In the genomic region with DNA sequence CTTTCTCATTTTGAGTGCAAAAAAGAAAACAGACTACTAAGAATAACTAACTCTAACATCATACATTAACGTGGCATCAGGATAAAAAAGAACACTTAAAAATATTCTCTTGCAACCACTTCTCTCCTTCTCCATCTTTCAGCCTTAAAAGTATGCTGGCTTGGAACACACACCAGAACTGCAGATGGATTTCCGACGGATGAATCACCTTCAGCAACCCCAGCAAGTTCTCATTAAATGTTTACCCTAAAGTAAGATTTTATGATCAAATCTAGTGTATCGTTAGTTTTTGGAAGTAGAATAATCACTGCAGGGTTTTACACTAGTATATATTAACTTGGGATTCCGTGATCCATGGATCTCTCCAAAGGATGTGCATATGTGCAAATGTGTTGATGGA, we compare ENCODE assay signal across 9 cellular contexts. TPM values are rescaled to one million over a fixed set of nuclear protein-coding genes. Genes with fewer than 3 reads are reported as not detected.
A peak's percentile ranks its signal among the peaks of the same experiment; 100 is the strongest.
DNase-seq lines count a peak whose midpoint lies in the region; ATAC-seq and TF ChIP-seq lines count a peak whose summit lies in the region.
"Had no signal": no experiment of that assay in that cellular context is flagged by ENCODE, and none has a peak within 500 bp of the region (broad histone marks: within the 10 kb centered on the region; RNA-seq: fewer than 3 reads in every experiment).

No MANE protein-coding gene starts in this region.

- H3K9me3 ChIP-seq in Panc1 (ENCODE audit: control insufficient read depth, insufficient read depth, low read depth, low read length) = no peaks in the 10 kb centered on the region
- H3K9me3 ChIP-seq in esophagus squamous epithelium = no peaks in the 10 kb centered on the region
- no peaks in the 10 kb centered on the region for H3K9me3 ChIP-seq in gastrocnemius medialis
- H3K9me3 ChIP-seq in mucosa of descending colon = no peaks in the 10 kb centered on the region

- POLR2A ChIA-PET in Panc1 (lab: Charles Lee) = interaction anchor here (0.7 to 1.4 kb wide), 2 partner anchors 167 to 517 kb away, joined by 3 read pairs; no protein-coding TSS in a partner anchor

- ATAC-seq in Panc1 (no peak), gastrocnemius medialis (no peak), mucosa of descending colon (no peak), HG03520 (IDR thresholded peaks at IDR 0.05; ENCODE audit: unreplicated experiment) (no peak)

- H3K4me1 ChIP-seq in Panc1 (ENCODE audit: control insufficient read depth, insufficient read depth, low read length) = peaks cover 23% of the 10 kb centered on the region; the same call in 1 of the 2 replicates
- peaks cover 10 to 71% (median 38%) of the 10 kb centered on the region in 3 donors for H3K4me1 ChIP-seq in esophagus squamous epithelium
- H3K4me1 ChIP-seq in gastrocnemius medialis = peaks cover 36 to 40% of the 10 kb centered on the region in 2 donors
- peaks cover 28% of the 10 kb centered on the region for H3K4me1 ChIP-seq in mucosa of descending colon (ENCODE audit: low read depth)

- BruUV-seq in Panc1 (replicated peaks; lab: Mats Ljungman, UMichigan) = no TSS peak

- H3K27ac ChIP-seq in Panc1 (ENCODE audit: low read length) (peak overlapping the region; percentile 89), esophagus squamous epithelium (peak overlapping the region in 3 of 4 donors; percentile 34 to 97 (median 94)), gastrocnemius medialis (peak overlapping the region; percentile 93 to 98 (median 96))

- TF ChIP-seq CTCF in GM12875 (IDR thresholded peaks at IDR 0.05; ENCODE audit: borderline replicate concordance, insufficient read depth, low read depth, low read length) (no peak), Panc1 (IDR thresholded peaks at IDR 0.05) (no peak), esophagus squamous epithelium (IDR thresholded peaks at IDR 0.05) (no peak), gastrocnemius medialis (IDR thresholded peaks at IDR 0.05 in 4 of 5, conservative IDR thresholded peaks at IDR 0.05 in 1 of 5) (no peak), mucosa of descending colon (IDR thresholded peaks at IDR 0.05) (no peak)

- CTCF ChIA-PET in Panc1 (lab: Charles Lee) = no interaction called here

- intact Hi-C loops in Panc1 (cut with micrococcal nuclease; ENCODE audit: unreplicated experiment) (no loop called here), esophagus squamous epithelium (cut with DNase I) (no loop called here), gastrocnemius medialis (cut with DNase I; ENCODE audit: low total_unique reads) (no loop called here), mucosa of descending colon (cut with DNase I, micrococcal nuclease) (loop anchor here in 1 of 2 donors (5.0 kb wide), 1 partner anchor 172 kb away; no protein-coding TSS in a partner anchor)

- in situ Hi-C loops in Panc1 (cut with HindIII; ENCODE audit: low pct_unique_long_range_greater_than_20kb, low sequenced_read_pairs) = no loop called here
- in situ Hi-C loops in gastrocnemius medialis (cut with MboI; ENCODE audit: low sequenced_read_pairs in 4 of 4) = loop anchor here in 2 of 4 donors (10.0 to 25.0 kb wide), 2 partner anchors 362 to 369 kb away; no protein-coding TSS in a partner anchor

- TF ChIP-seq POLR2A in esophagus squamous epithelium (IDR thresholded peaks at IDR 0.05) (no peak), gastrocnemius medialis (IDR thresholded peaks at IDR 0.05) (no peak)

- DNase-seq in Panc1 (ENCODE audit: low read depth, low spot score) (no peak), esophagus squamous epithelium (lab: John Stamatoyannopoulos, UW) (no peak), gastrocnemius medialis (no peak), NCI-H146 treated with DMSO at 0.1 percent for 48 hours (lab: John Stamatoyannopoulos, UW; ENCODE audit: unreplicated experiment) (no peak), DMS53 (lab: John Stamatoyannopoulos, UW) (no peak), mucosa of descending colon (no peak)
- DNase-seq: nucleus accumbens had no signal

- 41% methylated on average over 5 of the region's 5 CpGs for whole genome bisulfite sequencing in esophagus squamous epithelium, 2 donors

- H3K27me3 ChIP-seq in Panc1 (ENCODE audit: control insufficient read depth, insufficient read depth, low read length) (no peaks in the 10 kb centered on the region), esophagus squamous epithelium (no peaks in the 10 kb centered on the region), gastrocnemius medialis (no peaks in the 10 kb centered on the region)

- H3K4me3 ChIP-seq in GM12875 (ENCODE audit: low read depth, low read length) (peak overlapping the region; percentile 90), Panc1 (ENCODE audit: low read depth in 2 of 2, low read length in 2 of 2) (peak overlapping the region; percentile 67 to 71), esophagus squamous epithelium (peak overlapping the region in 3 of 4 donors; percentile 76 to 83 (median 79)), gastrocnemius medialis (peak overlapping the region; percentile 78 to 96 (median 86)), mucosa of descending colon (no peak overlapping the region)

- peaks cover 11% of the 10 kb centered on the region; the same call in 1 of the 2 replicates for H3K36me3 ChIP-seq in Panc1 (ENCODE audit: control insufficient read depth, insufficient read depth, low read length)
- H3K36me3 ChIP-seq in esophagus squamous epithelium = peaks cover 0 to 25% (median 0%) of the 10 kb centered on the region in 3 donors
- H3K36me3 ChIP-seq in gastrocnemius medialis = peaks cover 0 to 18% of the 10 kb centered on the region in 2 donors
- no peaks in the 10 kb centered on the region for H3K36me3 ChIP-seq in mucosa of descending colon (ENCODE audit: low read depth)

RNA-seq across cellular contexts. Expression of gene NEK9, which starts 1.2 kb away (rescaled TPM):
- 40.7 TPM for total RNA-seq in Panc1 (2021; ENCODE audit: unreplicated experiment)
- 42.1 TPM for polyA plus RNA-seq in Panc1 (2012; ENCODE audit: insufficient read length)
- total RNA-seq in esophagus squamous epithelium = 10 to 100 TPM; 16.6 to 37.2 (median 17.8) TPM
- total RNA-seq in gastrocnemius medialis = 10 to 100 TPM; 36.3 to 93.2 (median 42.6) TPM
- 100 to 1,000 TPM in 1 of 3 donors, 10 to 100 TPM in 2; 44.7 to 104 (median 49.9) TPM for total RNA-seq in mucosa of descending colon

RNA-seq across cellular contexts. Expression of gene TMED10, which starts 50.8 kb away (rescaled TPM):
- total RNA-seq in Panc1 (2021; ENCODE audit: unreplicated experiment) (183 TPM), esophagus squamous epithelium (100 to 1,000 TPM; 174 to 267 (median 206) TPM), gastrocnemius medialis (100 to 1,000 TPM; 161 to 362 (median 255) TPM), mucosa of descending colon (100 to 1,000 TPM; 223 to 411 (median 317) TPM)
- 98.2 TPM for polyA plus RNA-seq in Panc1 (2012; ENCODE audit: insufficient read length)

RNA-seq across cellular contexts. Expression of gene ZC2HC1C, which starts 56.2 kb away (rescaled TPM):
- total RNA-seq in Panc1 (2021; ENCODE audit: unreplicated experiment) = 5.2 TPM
- 3.4 TPM for polyA plus RNA-seq in Panc1 (2012; ENCODE audit: insufficient read length)
- total RNA-seq in esophagus squamous epithelium = 1 to 10 TPM in 3 of 4 donors, under 1 TPM in 1; 0.64 to 5.0 (median 2.2) TPM
- 10 to 100 TPM in 1 of 4 donors, 1 to 10 TPM in 3; 5.3 to 13.1 (median 7.3) TPM for total RNA-seq in gastrocnemius medialis
- total RNA-seq in mucosa of descending colon = 1 to 10 TPM; 4.0 to 4.8 (median 4.7) TPM
